9 cellular contexts compared by ENCODE assay signal in the genomic region with DNA sequence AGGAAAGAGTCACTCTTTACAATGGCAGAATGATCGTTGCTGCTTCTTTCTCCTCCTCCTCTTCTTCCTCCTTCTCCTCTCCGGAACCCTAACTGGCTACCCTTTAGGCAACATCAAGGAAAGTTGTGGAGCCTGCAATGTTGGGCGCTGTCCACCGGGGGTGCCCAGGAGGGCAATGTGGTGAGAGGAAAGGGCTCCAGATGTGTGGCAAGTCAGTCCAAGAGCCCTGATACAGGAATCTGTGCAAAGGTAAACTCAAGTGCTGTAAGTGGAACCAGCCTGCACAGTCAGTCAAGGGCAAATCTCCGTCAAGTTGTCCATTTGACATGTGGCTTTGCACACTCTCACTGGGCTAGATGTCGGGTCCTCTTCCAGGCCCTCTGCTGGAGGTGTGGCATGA. TPM values are rescaled to one million over a fixed set of nuclear protein-coding genes. Genes with fewer than 3 reads are reported as not detected.
A peak's percentile ranks its signal among the peaks of the same experiment; 100 is the strongest.
DNase-seq lines count a peak whose midpoint lies in the region; ATAC-seq, FAIRE-seq and TF ChIP-seq lines count a peak whose summit lies in the region.
"Had no signal": no experiment of that assay in that cellular context is flagged by ENCODE, and none has a peak within 500 bp of the region (broad histone marks: within the 10 kb centered on the region; RNA-seq: fewer than 3 reads in every experiment).

No MANE protein-coding gene starts in this region.

- intact Hi-C loops in OCI-LY7 (cut with micrococcal nuclease; ENCODE audit: unreplicated experiment): loop anchor here (5.0 kb wide), 1 partner anchor 132 kb away; no protein-coding TSS in a partner anchor

- peak; percentile 28 to 39; a peak in 2 of 4 replicates for TF ChIP-seq RAD21 in H1 (IDR thresholded peaks at IDR 0.05 in 1 of 2, conservative IDR thresholded peaks at IDR 0.05 in 1 of 2; ENCODE audit: low read depth in 2 of 2, low read length in 2 of 2)

- H3K79me1 ChIP-seq in H1 (ENCODE audit: low read depth, low read length): no peaks in the 10 kb centered on the region

- H4K5ac ChIP-seq in H1 (ENCODE audit: insufficient read length, low read depth, low read length): no peak overlapping the region

- H4K20me1 ChIP-seq in MM.1S (ENCODE audit: insufficient read depth, low read length): no peaks in the 10 kb centered on the region
- peaks cover 3 to 7% of the 10 kb centered on the region in 2 experiments for H4K20me1 ChIP-seq in H1 (replicated peaks in 1 of 2; ENCODE audit: control insufficient read depth in 1 of 2, insufficient read depth in 2 of 2, low read length in 2 of 2)
- no peaks in the 10 kb centered on the region for H4K20me1 ChIP-seq in OCI-LY7 (ENCODE audit: insufficient read depth, low read length)

- H3K4me3 ChIP-seq in MM.1S (ENCODE audit: low read length) (no peak overlapping the region), H1 (ENCODE audit: extremely low read depth in 1 of 4, insufficient read depth in 2 of 4, low read depth in 3 of 4, low read length in 4 of 4) (no peak overlapping the region), OCI-LY7 (ENCODE audit: low read depth, low read length, poor library complexity, severe bottlenecking) (no peak overlapping the region)

- H3K18ac ChIP-seq in H1 (ENCODE audit: extremely low read depth, low read length): no peak overlapping the region

- H3K9me3 ChIP-seq in MM.1S (replicated peaks; ENCODE audit: insufficient read depth, low read length): no peaks in the 10 kb centered on the region
- peaks cover 0 to 4% of the 10 kb centered on the region in 2 experiments; a peak in 1 of 4 replicates for H3K9me3 ChIP-seq in H1 (ENCODE audit: insufficient read depth in 2 of 2, low read depth in 1 of 2, low read length in 1 of 2)
- no peaks in the 10 kb centered on the region for H3K9me3 ChIP-seq in OCI-LY7 (ENCODE audit: low read length)

- H4K91ac ChIP-seq in H1 (replicated peaks; ENCODE audit: insufficient read length, low read length): no peak overlapping the region

- no peak for ATAC-seq in HG03097 (IDR thresholded peaks at IDR 0.05; ENCODE audit: low FRiP score, unreplicated experiment)
- ATAC-seq in HG03108 (IDR thresholded peaks at IDR 0.05; ENCODE audit: unreplicated experiment): no peak

- H3K23ac ChIP-seq in H1 (ENCODE audit: insufficient read length): no peak overlapping the region

- DNase-seq in activated CD4-positive, alpha-beta T cell treated with anti-CD3 and anti-CD28 coated beads for 48 hours: peak; percentile 45
- DNase-seq in activated CD4-positive, alpha-beta T cell treated with anti-CD3 and anti-CD28 coated beads for 4 hours: no peak
- no peak for DNase-seq in MM.1S
- peak in 1 of 2 experiments; percentile 57 for DNase-seq in H1 (ENCODE audit: low read depth in 1 of 2, low spot score in 2 of 2)
- peak; percentile 26 to 27 for DNase-seq in stimulated activated CD4-positive, alpha-beta T cell treated with anti-CD3 and anti-CD28 coated beads, Interleukin-2, amount 100 ng/mL, for 24 hours
- DNase-seq in OCI-LY7 (ENCODE audit: low spot score): no peak
- DNase-seq: cortex of kidney had no signal

- no TSS peak for BruUV-seq in OCI-LY7 (replicated peaks; lab: Mats Ljungman, UMichigan)

- H3K23me2 ChIP-seq in H1 (ENCODE audit: low read depth, low read length): peaks cover 5% of the 10 kb centered on the region; the same call in 1 of the 2 replicates

- no peak for TF ChIP-seq EP300 in H1 (IDR thresholded peaks at IDR 0.05; ENCODE audit: borderline replicate concordance in 1 of 2, low read depth in 2 of 2, low read length in 2 of 2)

- H2BK20ac ChIP-seq in H1 (ENCODE audit: low read length): no peak overlapping the region

- peak; percentile 47 for TF ChIP-seq CTCF in MM.1S (IDR thresholded peaks at IDR 0.05; ENCODE audit: low read length)
- peak in 2 of 3 experiments; percentile 49 to 53; a peak in 3 of 4 replicates for TF ChIP-seq CTCF in H1 (IDR thresholded peaks at IDR 0.05; ENCODE audit: control extremely low read depth in 1 of 3, insufficient read depth in 1 of 3, low read depth in 1 of 3, low read length in 3 of 3)
- no peak; the same call in 1 of the 2 replicates for TF ChIP-seq CTCF in OCI-LY7 (conservative IDR thresholded peaks at IDR 0.05; ENCODE audit: low read length)

- H2BK120ac ChIP-seq in H1 (replicated peaks; ENCODE audit: low read depth, low read length): no peak overlapping the region

- H3K9me2 ChIP-seq in MM.1S (replicated peaks; ENCODE audit: insufficient read depth, low read length) (no peaks in the 10 kb centered on the region), OCI-LY7 (ENCODE audit: insufficient read depth, low read length) (no peaks in the 10 kb centered on the region)

- peak; percentile 97 for FAIRE-seq in H1 (lab: Jason Lieb, UNC)

- no peak overlapping the region for H2BK5ac ChIP-seq in H1 (ENCODE audit: low read depth, low read length)

- H3K4ac ChIP-seq in H1 (replicated peaks; ENCODE audit: insufficient read length, low read depth, low read length): no peak overlapping the region

- no peak overlapping the region for H4K8ac ChIP-seq in H1 (ENCODE audit: extremely low read depth, insufficient read depth, low read length)

- no peak overlapping the region for H2BK12ac ChIP-seq in H1 (ENCODE audit: low read depth, low read length)

- H3K36me3 ChIP-seq in MM.1S (replicated peaks; ENCODE audit: insufficient read depth, low read length) (no peaks in the 10 kb centered on the region), H1 (ENCODE audit: control insufficient read depth in 2 of 4, insufficient read depth in 4 of 4, low read length in 3 of 4) (no peaks in the 10 kb centered on the region), OCI-LY7 (ENCODE audit: insufficient read depth, low read length) (no peaks in the 10 kb centered on the region)

- H2BK15ac ChIP-seq in H1 (ENCODE audit: low read length): no peak overlapping the region

- H3K4me1 ChIP-seq in MM.1S (ENCODE audit: low read length) (0 out of 2 replicates have a peak, but pooled peaks cover 10% of the 10 kb centered on the region), H1 (replicated peaks in 1 of 4; ENCODE audit: control insufficient read depth in 3 of 4, insufficient read depth in 4 of 4, low read length in 3 of 4) (peaks cover 2 to 9% (median 6%) of the 10 kb centered on the region in 4 experiments), OCI-LY7 (ENCODE audit: insufficient read depth, low read length, poor library complexity, severe bottlenecking) (no peaks in the 10 kb centered on the region)

- H3K14ac ChIP-seq in H1 (ENCODE audit: insufficient read length): no peak overlapping the region

- CTCF ChIA-PET in H1 (lab: Charles Lee; ENCODE audit: partially characterized antibody): interaction anchor here (1.0 to 3.9 kb wide), 7 partner anchors 9 to 110 kb away, joined by 3 to 21 read pairs (median 3); no protein-coding TSS in a partner anchor
- CTCF ChIA-PET in OCI-LY7 (lab: Charles Lee; ENCODE audit: unreplicated experiment): no interaction called here

- no peak overlapping the region for H2AFZ ChIP-seq in MM.1S (ENCODE audit: low read length)
- H2AFZ ChIP-seq in H1 (ENCODE audit: low read length): no peak overlapping the region
- no peak overlapping the region for H2AFZ ChIP-seq in OCI-LY7 (ENCODE audit: low read length)

- no peaks in the 10 kb centered on the region for H3K79me2 ChIP-seq in MM.1S (ENCODE audit: low read length)
- H3K79me2 ChIP-seq in H1 (ENCODE audit: control insufficient read depth in 1 of 2, insufficient read depth in 2 of 2, low read length in 2 of 2): no peaks in the 10 kb centered on the region
- no peaks in the 10 kb centered on the region for H3K79me2 ChIP-seq in OCI-LY7 (ENCODE audit: insufficient read depth, low read depth, low read length)

- 69% methylated on average over 5 of the region's 6 CpGs; no CpG with 5 or more reads in 1 of the 2 experiments for WGBS in H1 (ENCODE audit: extremely low coverage in 1 of 2, insufficient coverage in 1 of 2, insufficient read length in 1 of 2, insufficient replicate concordance in 2 of 2, low coverage in 1 of 2, low lambda C conversion rate in 2 of 2, missing lambda C conversion rate in 1 of 2), 2 experiments

- no peak overlapping the region for H3K56ac ChIP-seq in H1 (replicated peaks; ENCODE audit: insufficient read length, low read depth, low read length)

- no peaks in the 10 kb centered on the region for H3K27me3 ChIP-seq in MM.1S (replicated peaks; ENCODE audit: insufficient read depth, low read length)
- H3K27me3 ChIP-seq in H1 (replicated peaks in 1 of 4; ENCODE audit: control insufficient read depth in 3 of 4, extremely low read depth in 1 of 4, insufficient read depth in 3 of 4, low read length in 3 of 4): peaks cover 12 to 45% (median 34%) of the 10 kb centered on the region in 4 experiments

- H2AK5ac ChIP-seq in H1 (ENCODE audit: low read depth, low read length): no peak overlapping the region

- H3K4me2 ChIP-seq in MM.1S (ENCODE audit: low read depth, low read length) (no peak overlapping the region), H1 (ENCODE audit: insufficient read depth in 1 of 2, low read depth in 2 of 2, low read length in 2 of 2) (no peak overlapping the region), OCI-LY7 (ENCODE audit: low read length) (no peak overlapping the region)

- no peak for TF ChIP-seq POLR2A in H1 (IDR thresholded peaks at IDR 0.05; ENCODE audit: control extremely low read depth in 1 of 2, low read depth in 2 of 2, low read length in 2 of 2)

- H3K9ac ChIP-seq in MM.1S (ENCODE audit: low read length) (no peak overlapping the region), H1 (replicated peaks in 1 of 4; ENCODE audit: extremely low read depth in 1 of 4, low read depth in 3 of 4, low read length in 3 of 4) (no peak overlapping the region)

- H3F3A ChIP-seq in MM.1S (ENCODE audit: insufficient read depth, low read length): no peaks in the 10 kb centered on the region

- POLR2A ChIA-PET in H1 (lab: Charles Lee; ENCODE audit: partially characterized antibody) (interaction anchor here (1.3 kb wide), 1 partner anchor 107 kb away, joined by 4 read pairs; no protein-coding TSS in a partner anchor), OCI-LY7 (lab: Charles Lee) (no interaction called here)

- H3K27ac ChIP-seq in MM.1S (ENCODE audit: low read length) (no peak overlapping the region), H1 (ENCODE audit: low read depth, low read length) (no peak overlapping the region), OCI-LY7 (ENCODE audit: low read depth, low read length, poor library complexity, severe bottlenecking) (no peak overlapping the region)

RNA-seq across cellular contexts. Expression of gene RTL5, which starts 2.8 kb away (rescaled TPM):
- total RNA-seq in H1 (2021; fragmentation: NEBNext Ultra II Directional; extraction: Animal tissue kit (Norgen Biotek cat#: 25700)): 1.9 TPM in 2 replicates
- 0.57 and 0.96 TPM in 2 replicates for polyA plus RNA-seq in H1 (2011; rRNA removed)
- 0.65 TPM for polyA plus RNA-seq in H1 (2011; cell fraction: cytosol; rRNA removed)
- polyA plus RNA-seq in H1 (2011; cell fraction: nucleus; rRNA removed): 1.4 TPM
- polyA plus RNA-seq in H1 (2012, experiment 1 of 2): 1.6 to 2.4 TPM (median 2.0 TPM) in 4 replicates
- 1.4 TPM for polyA plus RNA-seq in H1 (2012, experiment 2 of 2)
- 2.3 TPM for polyA plus RNA-seq in H1 (2013, experiment 1 of 2)
- polyA plus RNA-seq in H1 (2013, experiment 2 of 2): 2.8 TPM
- polyA minus RNA-seq in H1 (2011; rRNA and poly(A)+ RNA removed): 0.76 TPM in 2 replicates
- 0.59 TPM for polyA minus RNA-seq in H1 (2011; cell fraction: cytosol; rRNA and poly(A)+ RNA removed)
- 0.70 TPM for polyA minus RNA-seq in H1 (2011; cell fraction: nucleus; rRNA and poly(A)+ RNA removed)
- not detected in 2 replicates for total RNA-seq in OCI-LY7 (2014; rRNA removed; shearing (Covaris generic))
- not detected in 2 replicates for total RNA-seq in OCI-LY7 (2022)

RNA-seq across cellular contexts. Expression of gene PIN4, which starts 52.7 kb away (rescaled TPM):
- total RNA-seq in H1 (2021; fragmentation: NEBNext Ultra II Directional; extraction: Animal tissue kit (Norgen Biotek cat#: 25700)): 9.4 and 11.7 TPM in 2 replicates
- 2.6 and 4.8 TPM in 2 replicates for polyA plus RNA-seq in H1 (2011; rRNA removed)
- 19.3 TPM for polyA plus RNA-seq in H1 (2011; cell fraction: cytosol; rRNA removed)
- 1.8 TPM for polyA plus RNA-seq in H1 (2011; cell fraction: nucleus; rRNA removed)
- polyA plus RNA-seq in H1 (2012, experiment 1 of 2): 20.7 to 45.6 TPM (median 28.5 TPM) in 4 replicates
- 5.4 TPM for polyA plus RNA-seq in H1 (2012, experiment 2 of 2)
- polyA plus RNA-seq in H1 (2013, experiment 1 of 2): 27.9 TPM
- polyA plus RNA-seq in H1 (2013, experiment 2 of 2): 28.3 TPM
- polyA minus RNA-seq in H1 (2011; rRNA and poly(A)+ RNA removed): 0.95 and 1.9 TPM in 2 replicates
- 3.4 TPM for polyA minus RNA-seq in H1 (2011; cell fraction: cytosol; rRNA and poly(A)+ RNA removed)
- 3.9 TPM for polyA minus RNA-seq in H1 (2011; cell fraction: nucleus; rRNA and poly(A)+ RNA removed)
- 12.3 and 33.6 TPM in 2 replicates for total RNA-seq in OCI-LY7 (2014; rRNA removed; shearing (Covaris generic))
- 14.6 and 16.1 TPM in 2 replicates for total RNA-seq in OCI-LY7 (2022)

Comparison
In these comparisons a context has a peak if more than half of its experiments do, and no peak if none do; other contexts are left out.
1. DNase-seq: peak in activated CD4-positive, alpha-beta T cell treated with anti-CD3 and anti-CD28 coated beads for 48 hours (single experiment) and stimulated activated CD4-positive, alpha-beta T cell treated with anti-CD3 and anti-CD28 coated beads, Interleukin-2, amount 100 ng/mL, for 24 hours (2 of 2); none in activated CD4-positive, alpha-beta T cell treated with anti-CD3 and anti-CD28 coated beads for 4 hours (0 of 2), MM.1S (single experiment) and OCI-LY7 (single experiment).